ENCODE assay signal across 8 cellular contexts in genomic region chr19:39506944-39507714, GRCh38. TPM values are rescaled to one million over a fixed set of nuclear protein-coding genes. Genes with fewer than 3 reads are reported as not detected.
DNase-seq lines count a peak whose midpoint lies in the region; ATAC-seq, FAIRE-seq and TF ChIP-seq lines count a peak whose summit lies in the region.

No MANE protein-coding gene starts in this region.

- intact Hi-C loops in heart left ventricle (cut with DNase I) (no loop called here), Right ventricle myocardium superior (cut with DNase I) (no loop called here), endothelial cell of umbilical vein (cut with micrococcal nuclease) (no loop called here)

- BruUV-seq in endothelial cell of umbilical vein (replicated peaks; lab: Mats Ljungman, UMichigan), result no TSS peak

- H4K20me1 ChIP-seq in endothelial cell of umbilical vein (replicated peaks; ENCODE audit: control insufficient read depth, extremely low read depth, insufficient read depth, low read length), result no peaks in the 10 kb centered on the region

- FAIRE-seq in endothelial cell of umbilical vein (lab: Jason Lieb, UNC), result peak; percentile 43

- H3K4me2 ChIP-seq in endothelial cell of umbilical vein (ENCODE audit: insufficient read depth, low read length), result peak overlapping the region; percentile 58

- POLR2A ChIA-PET in endothelial cell of umbilical vein (lab: Charles Lee), result no interaction called here

- H3K36me3 Mint-ChIP-seq in natural killer cell treated with Interleukin-12 subunit alpha and Interleukin-12 subunit beta and Interleukin-15 and Interleukin-18, amount 100 ng/mL, for 72 hours, result peaks cover 4% of the 10 kb centered on the region

- H3K9ac ChIP-seq in endothelial cell of umbilical vein (replicated peaks; ENCODE audit: extremely low read depth, insufficient read depth, low read length), result no peak overlapping the region

- TF ChIP-seq POLR2A in heart left ventricle (IDR thresholded peaks at IDR 0.05) (no peak), endothelial cell of umbilical vein (IDR thresholded peaks at IDR 0.05; ENCODE audit: low read depth, low read length) (no peak)

- peak in 1 of 5 donors; percentile 32 for DNase-seq in heart left ventricle
- no peak for DNase-seq in Right ventricle myocardium superior
- peak; percentile 94 for DNase-seq in NCI-H2196 (lab: John Stamatoyannopoulos, UW; ENCODE audit: unreplicated experiment)
- DNase-seq in activated CD4-positive, alpha-beta T cell treated with anti-CD3 and anti-CD28 coated beads, Interleukin-2, amount 50 U/mL, for 24 hours (ENCODE audit: low read depth in 1 of 2, low spot score in 1 of 2), result peak; percentile 16 to 46
- peak; percentile 69 for DNase-seq in endothelial cell of umbilical vein (ENCODE audit: low read depth, low spot score)
- DNase-seq in natural killer cell treated with Interleukin-12 subunit alpha and Interleukin-12 subunit beta and Interleukin-15 and Interleukin-18, amount 100 ng/mL, for 72 hours (ENCODE audit: low spot score), result peak; percentile 69
- DNase-seq in NK-92 treated with Interleukin-12 subunit alpha and Interleukin-12 subunit beta, amount 100 ng/mL, for 24 hours (lab: John Stamatoyannopoulos, UW), result no peak

- H3K27ac Mint-ChIP-seq in natural killer cell treated with Interleukin-12 subunit alpha and Interleukin-12 subunit beta and Interleukin-15 and Interleukin-18, amount 100 ng/mL, for 72 hours, result no peak overlapping the region

- no peaks in the 10 kb centered on the region for H3K79me2 ChIP-seq in endothelial cell of umbilical vein (ENCODE audit: control insufficient read depth, insufficient read depth, low read length)

- H3K4me3 ChIP-seq in heart left ventricle, result peak overlapping the region; percentile 16 to 54 (median 46)
- peak overlapping the region in 2 of 3 experiments; percentile 20 to 45 for H3K4me3 ChIP-seq in endothelial cell of umbilical vein (replicated peaks in 1 of 3; ENCODE audit: insufficient read depth in 1 of 3, low read depth in 1 of 3, low read length in 3 of 3)
- peak overlapping the region; percentile 30 for H3K4me3 ChIP-seq in thymus (ENCODE audit: low read length)

- no peaks in the 10 kb centered on the region for H3K9me1 ChIP-seq in endothelial cell of umbilical vein (replicated peaks; ENCODE audit: control insufficient read depth, extremely low read depth, insufficient read depth, low read length)

- peaks cover 0 to 19% (median 4%) of the 10 kb centered on the region in 12 donors for H3K4me1 ChIP-seq in heart left ventricle
- peaks cover 4% of the 10 kb centered on the region for H3K4me1 ChIP-seq in endothelial cell of umbilical vein (ENCODE audit: control insufficient read depth, extremely low read depth, insufficient read depth, low read length)
- no peaks in the 10 kb centered on the region for H3K4me1 ChIP-seq in thymus (ENCODE audit: control insufficient read depth, insufficient read depth, low read length)

- peak overlapping the region; percentile 52 for H3K4me3 Mint-ChIP-seq in natural killer cell treated with Interleukin-12 subunit alpha and Interleukin-12 subunit beta and Interleukin-15 and Interleukin-18, amount 100 ng/mL, for 72 hours

- H3K36me3 ChIP-seq in heart left ventricle, result no peaks in the 10 kb centered on the region
- no peaks in the 10 kb centered on the region for H3K36me3 ChIP-seq in endothelial cell of umbilical vein (ENCODE audit: control insufficient read depth in 2 of 2, extremely low read depth in 1 of 2, insufficient read depth in 2 of 2, low read length in 2 of 2)
- no peaks in the 10 kb centered on the region for H3K36me3 ChIP-seq in thymus (ENCODE audit: control insufficient read depth, insufficient read depth)

- dilution Hi-C loops in endothelial cell of umbilical vein (cut with MboI; ENCODE audit: extremely low pct_ligation_motif_present, low sequenced_read_pairs), result no loop called here

- CTCF ChIA-PET in endothelial cell of umbilical vein (lab: Charles Lee), result interaction anchor here (1.5 kb wide), 1 partner anchor 25 kb away, joined by 3 read pairs; the partner anchor contains the start of gene EID2B

- H3K9me3 ChIP-seq in heart left ventricle (no peaks in the 10 kb centered on the region), endothelial cell of umbilical vein (replicated peaks; ENCODE audit: control insufficient read depth, insufficient read depth, low read length) (no peaks in the 10 kb centered on the region), thymus (ENCODE audit: control insufficient read depth) (no peaks in the 10 kb centered on the region)

- no peaks in the 10 kb centered on the region for H3K9me3 Mint-ChIP-seq in natural killer cell treated with Interleukin-12 subunit alpha and Interleukin-12 subunit beta and Interleukin-15 and Interleukin-18, amount 100 ng/mL, for 72 hours

- H3K27me3 Mint-ChIP-seq in natural killer cell treated with Interleukin-12 subunit alpha and Interleukin-12 subunit beta and Interleukin-15 and Interleukin-18, amount 100 ng/mL, for 72 hours, result peaks cover 41 to 42% of the 10 kb centered on the region in 2 donors

- H3K27ac ChIP-seq in heart left ventricle (no peak overlapping the region), endothelial cell of umbilical vein (ENCODE audit: insufficient read depth, low read depth, low read length) (no peak overlapping the region), thymus (ENCODE audit: low read depth) (no peak overlapping the region)

- H3K27me3 ChIP-seq in heart left ventricle (peaks cover 30 to 92% (median 55%) of the 10 kb centered on the region in 9 donors), endothelial cell of umbilical vein (ENCODE audit: control insufficient read depth in 2 of 2, insufficient read depth in 2 of 2, low read length in 2 of 2) (peaks cover 8 to 13% of the 10 kb centered on the region in 2 experiments), thymus (ENCODE audit: control insufficient read depth, insufficient read depth) (peaks cover 40% of the 10 kb centered on the region)

- ATAC-seq in heart left ventricle (peak in 2 of 4 donors; percentile 45 to 61), Right ventricle myocardium superior (ENCODE audit: poor library complexity) (no peak)
- ATAC-seq in natural killer cell treated with Interleukin-12 subunit alpha and Interleukin-12 subunit beta and Interleukin-15 and Interleukin-18, amount 100 ng/mL, for 72 hours, result peak; percentile 82

- 3 to 8% (median 4%) methylated on average over 28 to 96 of the region's 96 CpGs for WGBS in heart left ventricle, 4 donors
- 6% methylated on average over 96 of the region's 96 CpGs for WGBS in thymus

- TF ChIP-seq CTCF in heart left ventricle (IDR thresholded peaks at IDR 0.05), result no peak
- TF ChIP-seq CTCF in endothelial cell of umbilical vein (IDR thresholded peaks at IDR 0.05; ENCODE audit: extremely low read depth in 1 of 2, insufficient read depth in 1 of 2, low read depth in 1 of 2, low read length in 2 of 2), result no peak

- peaks cover 23 to 24% of the 10 kb centered on the region in 2 donors for H3K4me1 Mint-ChIP-seq in natural killer cell treated with Interleukin-12 subunit alpha and Interleukin-12 subunit beta and Interleukin-15 and Interleukin-18, amount 100 ng/mL, for 72 hours (ENCODE audit: low read depth in 2 of 2)

- H2AFZ ChIP-seq in endothelial cell of umbilical vein (ENCODE audit: low read depth, low read length), result peak overlapping the region; percentile 90

RNA-seq across cellular contexts. Expression of gene SELENOV, which starts 7.8 kb away (rescaled TPM):
- not detected for total RNA-seq in heart left ventricle
- polyA plus RNA-seq in heart left ventricle, result not detected
- total RNA-seq in Right ventricle myocardium superior, result not detected
- total RNA-seq in endothelial cell of umbilical vein, result not detected in 2 replicates
- polyA plus RNA-seq in endothelial cell of umbilical vein, result not detected in 2 replicates
- not detected in 2 replicates for polyA plus RNA-seq in endothelial cell of umbilical vein (2011; cell fraction: cytosol; rRNA removed)
- not detected in 2 replicates for polyA plus RNA-seq in endothelial cell of umbilical vein (2011; cell fraction: nucleus; rRNA removed)
- polyA plus RNA-seq in endothelial cell of umbilical vein (2012), result not detected in 2 replicates
- polyA minus RNA-seq in endothelial cell of umbilical vein, result not detected in 2 replicates
- polyA minus RNA-seq in endothelial cell of umbilical vein (2011; cell fraction: cytosol; rRNA and poly(A)+ RNA removed), result not detected
- polyA minus RNA-seq in endothelial cell of umbilical vein (2011; cell fraction: nucleus; rRNA and poly(A)+ RNA removed), result not detected in 2 replicates
- not detected for total RNA-seq in natural killer cell treated with Interleukin-12 subunit alpha and Interleukin-12 subunit beta and Interleukin-15 and Interleukin-18, amount 100 ng/mL, for 72 hours
- not detected for polyA plus RNA-seq in thymus

RNA-seq across cellular contexts. Expression of gene DLL3, which starts 8.4 kb away (rescaled TPM):
- not detected for total RNA-seq in heart left ventricle
- not detected for polyA plus RNA-seq in heart left ventricle
- total RNA-seq in Right ventricle myocardium superior, result not detected
- total RNA-seq in endothelial cell of umbilical vein, result 0.40 and 0.55 TPM in 2 replicates
- polyA plus RNA-seq in endothelial cell of umbilical vein, result 0.73 and 0.89 TPM in 2 replicates
- polyA plus RNA-seq in endothelial cell of umbilical vein (2011; cell fraction: cytosol; rRNA removed), result 0.41 and 0.42 TPM in 2 replicates
- 0.11 and 0.21 TPM in 2 replicates for polyA plus RNA-seq in endothelial cell of umbilical vein (2011; cell fraction: nucleus; rRNA removed)
- polyA plus RNA-seq in endothelial cell of umbilical vein (2012), result 0.87 and 1.3 TPM in 2 replicates
- 0.17 and 0.22 TPM in 2 replicates for polyA minus RNA-seq in endothelial cell of umbilical vein
- 0.41 TPM for polyA minus RNA-seq in endothelial cell of umbilical vein (2011; cell fraction: cytosol; rRNA and poly(A)+ RNA removed)
- not detected in 2 replicates for polyA minus RNA-seq in endothelial cell of umbilical vein (2011; cell fraction: nucleus; rRNA and poly(A)+ RNA removed)
- under 1 TPM; 0.21 to 0.92 TPM for total RNA-seq in natural killer cell treated with Interleukin-12 subunit alpha and Interleukin-12 subunit beta and Interleukin-15 and Interleukin-18, amount 100 ng/mL, for 72 hours
- polyA plus RNA-seq in thymus, result 0.14 TPM

RNA-seq across cellular contexts. Expression of gene EID2B, which starts 25.5 kb away (rescaled TPM):
- total RNA-seq in heart left ventricle, result 1 to 10 TPM; 1.1 to 5.1 (median 2.9) TPM
- polyA plus RNA-seq in heart left ventricle, result 1 to 10 TPM; 1.4 to 2.2 TPM
- total RNA-seq in Right ventricle myocardium superior, result 1.7 TPM
- total RNA-seq in endothelial cell of umbilical vein, result 3.0 and 3.9 TPM in 2 replicates
- polyA plus RNA-seq in endothelial cell of umbilical vein, result 1.6 and 1.7 TPM in 2 replicates
- 2.1 and 6.0 TPM in 2 replicates for polyA plus RNA-seq in endothelial cell of umbilical vein (2011; cell fraction: cytosol; rRNA removed)
- polyA plus RNA-seq in endothelial cell of umbilical vein (2011; cell fraction: nucleus; rRNA removed), result 3.5 and 6.3 TPM in 2 replicates
- polyA plus RNA-seq in endothelial cell of umbilical vein (2012), result 2.5 and 4.0 TPM in 2 replicates
- 1.5 and 2.6 TPM in 2 replicates for polyA minus RNA-seq in endothelial cell of umbilical vein
- polyA minus RNA-seq in endothelial cell of umbilical vein (2011; cell fraction: cytosol; rRNA and poly(A)+ RNA removed), result 1.8 TPM
- polyA minus RNA-seq in endothelial cell of umbilical vein (2011; cell fraction: nucleus; rRNA and poly(A)+ RNA removed), result 1.4 and 1.7 TPM in 2 replicates
- total RNA-seq in natural killer cell treated with Interleukin-12 subunit alpha and Interleukin-12 subunit beta and Interleukin-15 and Interleukin-18, amount 100 ng/mL, for 72 hours, result 1 to 10 TPM; 1.9 to 5.4 TPM
- polyA plus RNA-seq in thymus, result 10.6 TPM

RNA-seq across cellular contexts. Expression of gene TIMM50, which starts 26.5 kb away (rescaled TPM):
- 10 to 100 TPM; 66.0 to 91.3 (median 77.3) TPM for total RNA-seq in heart left ventricle
- 100 to 1,000 TPM; 103 to 106 TPM for polyA plus RNA-seq in heart left ventricle
- 80.6 TPM for total RNA-seq in Right ventricle myocardium superior
- 85.7 and 86.1 TPM in 2 replicates for total RNA-seq in endothelial cell of umbilical vein
- polyA plus RNA-seq in endothelial cell of umbilical vein, result 118 and 124 TPM in 2 replicates
- polyA plus RNA-seq in endothelial cell of umbilical vein (2011; cell fraction: cytosol; rRNA removed), result 87.9 and 99.0 TPM in 2 replicates
- polyA plus RNA-seq in endothelial cell of umbilical vein (2011; cell fraction: nucleus; rRNA removed), result 107 TPM in 2 replicates
- polyA plus RNA-seq in endothelial cell of umbilical vein (2012), result 117 and 118 TPM in 2 replicates
- 69.4 and 108 TPM in 2 replicates for polyA minus RNA-seq in endothelial cell of umbilical vein
- 81.6 TPM for polyA minus RNA-seq in endothelial cell of umbilical vein (2011; cell fraction: cytosol; rRNA and poly(A)+ RNA removed)
- 38.4 and 40.2 TPM in 2 replicates for polyA minus RNA-seq in endothelial cell of umbilical vein (2011; cell fraction: nucleus; rRNA and poly(A)+ RNA removed)
- 100 to 1,000 TPM in 1 of 2 donors, 10 to 100 TPM in 1; 74.0 to 133 TPM for total RNA-seq in natural killer cell treated with Interleukin-12 subunit alpha and Interleukin-12 subunit beta and Interleukin-15 and Interleukin-18, amount 100 ng/mL, for 72 hours
- polyA plus RNA-seq in thymus, result 44.0 TPM

RNA-seq across cellular contexts. Expression of gene EID2, which starts 32.8 kb away (rescaled TPM):
- total RNA-seq in heart left ventricle (10 to 100 TPM in 7 of 9 donors, 1 to 10 TPM in 2; 7.1 to 14.6 (median 12.6) TPM), Right ventricle myocardium superior (10.3 TPM), endothelial cell of umbilical vein (17.4 and 19.2 TPM in 2 replicates)
- polyA plus RNA-seq in heart left ventricle (10 to 100 TPM; 12.9 to 16.5 TPM), endothelial cell of umbilical vein (6.6 TPM in 2 replicates), thymus (29.3 TPM)
- 8.4 and 8.6 TPM in 2 replicates for polyA plus RNA-seq in endothelial cell of umbilical vein (2011; cell fraction: cytosol; rRNA removed)
- polyA plus RNA-seq in endothelial cell of umbilical vein (2011; cell fraction: nucleus; rRNA removed), result 3.7 and 5.5 TPM in 2 replicates
- 18.9 and 20.8 TPM in 2 replicates for polyA plus RNA-seq in endothelial cell of umbilical vein (2012)
- polyA minus RNA-seq in endothelial cell of umbilical vein, result 4.0 and 5.4 TPM in 2 replicates
- 10.4 TPM for polyA minus RNA-seq in endothelial cell of umbilical vein (2011; cell fraction: cytosol; rRNA and poly(A)+ RNA removed)
- polyA minus RNA-seq in endothelial cell of umbilical vein (2011; cell fraction: nucleus; rRNA and poly(A)+ RNA removed), result 2.3 and 3.3 TPM in 2 replicates
- 10 to 100 TPM; 10.4 to 11.4 TPM for total RNA-seq in natural killer cell treated with Interleukin-12 subunit alpha and Interleukin-12 subunit beta and Interleukin-15 and Interleukin-18, amount 100 ng/mL, for 72 hours

Comparison
In these comparisons a context has a peak if more than half of its experiments do, and no peak if none do; other contexts are left out.
1. DNase-seq: peak in NCI-H2196 (single experiment), activated CD4-positive, alpha-beta T cell treated with anti-CD3 and anti-CD28 coated beads, Interleukin-2, amount 50 U/mL, for 24 hours (2 of 2), endothelial cell of umbilical vein (single experiment) and natural killer cell treated with Interleukin-12 subunit alpha and Interleukin-12 subunit beta and Interleukin-15 and Interleukin-18, amount 100 ng/mL, for 72 hours (single experiment); none in Right ventricle myocardium superior (single experiment) and NK-92 treated with Interleukin-12 subunit alpha and Interleukin-12 subunit beta, amount 100 ng/mL, for 24 hours (single experiment).
2. Peak in every context shown above with its lines, with median percentiles within 50 percentile points of each other: H3K4me3 ChIP-seq.